ENCODE assay signal across 8 cellular contexts in the genomic region with DNA sequence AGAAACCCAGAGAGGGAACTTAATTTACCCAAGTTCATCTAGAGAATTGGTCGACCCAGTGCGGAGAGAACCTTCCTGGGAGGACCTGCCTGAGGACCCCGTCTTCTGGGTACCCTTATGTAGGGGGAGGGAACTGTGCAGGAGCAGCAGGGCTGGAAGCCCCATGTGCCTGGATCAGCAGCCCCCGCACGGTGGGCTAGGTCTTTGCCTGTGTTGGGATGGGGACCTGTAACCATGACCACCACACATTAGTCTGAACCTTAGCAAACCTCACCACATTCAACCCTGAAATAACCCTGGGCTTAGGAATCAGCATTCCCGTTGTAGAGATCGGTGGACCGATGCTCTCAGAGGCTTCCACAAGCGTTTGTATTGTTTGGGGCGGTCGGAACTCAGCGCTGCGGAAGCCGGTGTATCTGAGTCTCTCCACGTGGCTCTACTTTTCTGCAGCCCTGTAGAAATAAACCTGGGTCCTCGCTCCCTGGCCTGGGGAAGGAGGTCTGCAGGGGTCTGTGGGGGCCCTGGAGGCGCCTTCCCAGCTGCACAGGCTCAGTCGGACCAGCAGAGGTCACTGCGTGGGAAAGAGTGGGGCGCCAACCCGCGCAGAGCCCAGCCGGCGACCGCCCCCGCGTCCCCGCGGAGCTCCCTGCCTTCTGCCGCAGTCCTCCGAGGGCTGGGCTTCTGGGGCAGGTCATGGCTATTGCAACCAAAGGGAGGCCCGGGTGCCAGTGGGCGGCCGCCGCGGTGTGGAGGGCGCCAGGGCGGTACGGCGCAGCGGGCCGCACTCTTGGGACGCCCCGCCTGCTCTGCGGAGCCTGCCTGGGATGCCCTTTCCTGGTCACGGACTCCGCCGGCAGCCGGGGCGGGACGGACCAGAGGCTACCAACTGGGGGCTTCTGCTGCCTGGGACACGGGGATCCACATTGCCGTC. TPM values are rescaled to one million over a fixed set of nuclear protein-coding genes. Genes with fewer than 3 reads are reported as not detected.
A peak's percentile ranks its signal among the peaks of the same experiment; 100 is the strongest.
DNase-seq lines count a peak whose midpoint lies in the region; ATAC-seq lines count a peak whose summit lies in the region.

No MANE protein-coding gene starts in this region.

- H3K4me2 ChIP-seq in BLaER1 = peak overlapping the region; percentile 97

- H3K9me3 Mint-ChIP-seq in activated CD4-positive, alpha-beta memory T cell treated with anti-CD3 and anti-CD28 coated beads for 36 hours = no peaks in the 10 kb centered on the region

- POLR2A ChIA-PET in activated CD4-positive, alpha-beta memory T cell treated with anti-CD3 and anti-CD28 coated beads for 36 hours (lab: Charles Lee) = no interaction called here

- peak overlapping the region; percentile 67 for H3K4me3 ChIP-seq in BLaER1

- H3K27me3 ChIP-seq in BLaER1 = peaks cover 16% of the 10 kb centered on the region

- no peaks in the 10 kb centered on the region for H4K20me1 ChIP-seq in BLaER1

- peaks cover 50% of the 10 kb centered on the region for H3K4me1 ChIP-seq in BLaER1

- H3K36me3 Mint-ChIP-seq in activated CD4-positive, alpha-beta memory T cell treated with anti-CD3 and anti-CD28 coated beads for 36 hours = no peaks in the 10 kb centered on the region

- H3K4me3 Mint-ChIP-seq in activated CD4-positive, alpha-beta memory T cell treated with anti-CD3 and anti-CD28 coated beads for 36 hours = no peak overlapping the region

- peaks cover 42% of the 10 kb centered on the region for H3K27me3 Mint-ChIP-seq in activated CD4-positive, alpha-beta memory T cell treated with anti-CD3 and anti-CD28 coated beads for 36 hours

- H3K36me3 ChIP-seq in BLaER1 = no peaks in the 10 kb centered on the region

- H3K27ac ChIP-seq in BLaER1 = peak overlapping the region; percentile 69

- H3K27ac Mint-ChIP-seq in activated CD4-positive, alpha-beta memory T cell treated with anti-CD3 and anti-CD28 coated beads for 36 hours = no peak overlapping the region

- ATAC-seq in HG02798 (IDR thresholded peaks at IDR 0.05; ENCODE audit: poor library complexity, unreplicated experiment) (peak; percentile 73), GM18868 (IDR thresholded peaks at IDR 0.05; ENCODE audit: unreplicated experiment) (no peak)

- CTCF ChIA-PET in activated CD4-positive, alpha-beta memory T cell treated with anti-CD3 and anti-CD28 coated beads for 36 hours (lab: Charles Lee) = interaction anchor here (0.6 to 4.7 kb wide), 29 partner anchors 9 to 319 kb away, joined by 3 to 32 read pairs (median 5); a partner anchor contains a TSS

- intact Hi-C loops in activated CD4-positive, alpha-beta memory T cell treated with anti-CD3 and anti-CD28 coated beads for 36 hours (cut with micrococcal nuclease) = loop anchor here (5.0 to 10.0 kb wide), 2 partner anchors 62 to 230 kb away; no protein-coding TSS in a partner anchor

- peaks cover 4% of the 10 kb centered on the region for H3K4me1 Mint-ChIP-seq in activated CD4-positive, alpha-beta memory T cell treated with anti-CD3 and anti-CD28 coated beads for 36 hours (ENCODE audit: low read depth)

- peak overlapping the region; percentile 61; the same call in 1 of the 2 replicates for H3K9ac ChIP-seq in BLaER1

- no peaks in the 10 kb centered on the region for H3K9me3 ChIP-seq in BLaER1

- peak; percentile 71 for DNase-seq in activated CD4-positive, alpha-beta memory T cell treated with anti-CD3 and anti-CD28 coated beads for 36 hours
- DNase-seq in ecto neural progenitor cell (ENCODE audit: low spot score) (peak; percentile 85), medulla oblongata (ENCODE audit: extremely low spot score) (peak; percentile 75), HT-29 (ENCODE audit: low spot score) (no peak)
- DNase-seq in stimulated activated CD8-positive, alpha-beta memory T cell treated with anti-CD3 and anti-CD28 coated beads, Interleukin-15, amount 100 ng/mL, for 24 hours (ENCODE audit: low read depth) = peak; percentile 31

RNA-seq across cellular contexts. Expression of a gene that starts 36.2 kb away (rescaled TPM):
- not detected for total RNA-seq in activated CD4-positive, alpha-beta memory T cell treated with anti-CD3 and anti-CD28 coated beads for 36 hours
- total RNA-seq in HT-29 (2014; rRNA removed; shearing (Covaris generic)) = not detected in 2 replicates

RNA-seq across cellular contexts. Expression of a gene that starts 51.0 kb away (rescaled TPM):
- total RNA-seq in activated CD4-positive, alpha-beta memory T cell treated with anti-CD3 and anti-CD28 coated beads for 36 hours = under 1 TPM; 0.24 to 0.36 TPM
- total RNA-seq in HT-29 (2014; rRNA removed; shearing (Covaris generic)) = not detected in 2 replicates
